ENCODE assay signal across 13 cellular contexts in genomic region chr7:5689716-5690115, GRCh38.
DNase-seq lines count a peak whose midpoint lies in the region; ATAC-seq and TF ChIP-seq lines count a peak whose summit lies in the region.
"Had no signal": no experiment of that assay in that cellular context is flagged by ENCODE, and none has a peak within 500 bp of the region (broad histone marks: within the 10 kb centered on the region; RNA-seq: fewer than 3 reads in every experiment).

No MANE protein-coding gene starts in this region.

- POLR2A ChIA-PET in activated naive CD8-positive, alpha-beta T cell treated with anti-CD3 and anti-CD28 coated beads, Interleukin-2, amount 10 ng/mL, durations not matched to agents 7 days and 5 days (lab: Charles Lee): interaction anchor here (1.2 to 1.3 kb wide), 2 partner anchors 11 to 24 kb away, joined by 5 to 8 read pairs; no protein-coding TSS in a partner anchor

- intact Hi-C loops in lower lobe of right lung (cut with DNase I): no loop called here
- intact Hi-C loops in thyroid gland (cut with DNase I): no loop called here

- peak overlapping the region; percentile 98 for H3K27ac Mint-ChIP-seq in activated naive CD4-positive, alpha-beta T cell treated with anti-CD3 and anti-CD28 coated beads, Interleukin-2, amount 50 U/mL, for 24 hours
- H3K27ac Mint-ChIP-seq in activated naive CD8-positive, alpha-beta T cell treated with anti-CD3 and anti-CD28 coated beads, Interleukin-2, amount 10 ng/mL, durations not matched to agents 7 days and 5 days: peak overlapping the region; percentile 93

- H3K4me3 ChIP-seq in lower lobe of right lung: no peak overlapping the region
- no peak overlapping the region for H3K4me3 ChIP-seq in thyroid gland (replicated peaks in 1 of 3)
- H3K4me3 ChIP-seq in HAP-1: no peak overlapping the region
- H3K4me3 ChIP-seq: BLaER1, mucosa of descending colon had no signal

- no peaks in the 10 kb centered on the region for H3K9me3 ChIP-seq in lower lobe of right lung
- H3K9me3 ChIP-seq in thyroid gland: no peaks in the 10 kb centered on the region
- H3K9me3 ChIP-seq in HAP-1: no peaks in the 10 kb centered on the region
- H3K9me3 ChIP-seq: BLaER1, mucosa of descending colon had no signal

- ATAC-seq in activated naive CD8-positive, alpha-beta T cell treated with anti-CD3 and anti-CD28 coated beads, Interleukin-2, amount 10 ng/mL, durations not matched to agents 7 days and 5 days (ENCODE audit: low read depth): no peak
- no peak for ATAC-seq in lower lobe of right lung
- ATAC-seq: foreskin keratinocyte, mucosa of descending colon had no signal

- no peak for TF ChIP-seq POLR2A in thyroid gland (IDR thresholded peaks at IDR 0.05)

- TF ChIP-seq CTCF in lower lobe of right lung (IDR thresholded peaks at IDR 0.05) (no peak), thyroid gland (IDR thresholded peaks at IDR 0.05) (no peak)

- no peaks in the 10 kb centered on the region for H3K27me3 Mint-ChIP-seq in activated naive CD4-positive, alpha-beta T cell treated with anti-CD3 and anti-CD28 coated beads, Interleukin-2, amount 50 U/mL, for 24 hours
- H3K27me3 Mint-ChIP-seq in activated naive CD8-positive, alpha-beta T cell treated with anti-CD3 and anti-CD28 coated beads, Interleukin-2, amount 10 ng/mL, durations not matched to agents 7 days and 5 days: no peaks in the 10 kb centered on the region

- peak overlapping the region; percentile 83 for H3K4me3 Mint-ChIP-seq in activated naive CD4-positive, alpha-beta T cell treated with anti-CD3 and anti-CD28 coated beads, Interleukin-2, amount 50 U/mL, for 24 hours
- peak overlapping the region; percentile 82 for H3K4me3 Mint-ChIP-seq in activated naive CD8-positive, alpha-beta T cell treated with anti-CD3 and anti-CD28 coated beads, Interleukin-2, amount 10 ng/mL, durations not matched to agents 7 days and 5 days

- WGBS in thyroid gland, 2 donors: 93 to 98% methylated on average over 10 of the region's 10 CpGs

- peaks cover 80% of the 10 kb centered on the region for H3K4me1 ChIP-seq in lower lobe of right lung
- H3K4me1 ChIP-seq in thyroid gland: peaks cover 49 to 54% of the 10 kb centered on the region in 2 donors
- H3K4me1 ChIP-seq in HAP-1: no peaks in the 10 kb centered on the region

- H3K36me3 Mint-ChIP-seq in activated naive CD4-positive, alpha-beta T cell treated with anti-CD3 and anti-CD28 coated beads, Interleukin-2, amount 50 U/mL, for 24 hours: peaks cover 8% of the 10 kb centered on the region
- H3K36me3 Mint-ChIP-seq in activated naive CD8-positive, alpha-beta T cell treated with anti-CD3 and anti-CD28 coated beads, Interleukin-2, amount 10 ng/mL, durations not matched to agents 7 days and 5 days: peaks cover 19% of the 10 kb centered on the region

- H3K27ac ChIP-seq in lower lobe of right lung: peak overlapping the region; percentile 22
- peak overlapping the region in 2 of 3 donors; percentile 85 to 95 for H3K27ac ChIP-seq in thyroid gland
- H3K27ac ChIP-seq: BLaER1, foreskin keratinocyte had no signal

- peaks cover 93% of the 10 kb centered on the region for H3K4me1 Mint-ChIP-seq in activated naive CD4-positive, alpha-beta T cell treated with anti-CD3 and anti-CD28 coated beads, Interleukin-2, amount 50 U/mL, for 24 hours
- H3K4me1 Mint-ChIP-seq in activated naive CD8-positive, alpha-beta T cell treated with anti-CD3 and anti-CD28 coated beads, Interleukin-2, amount 10 ng/mL, durations not matched to agents 7 days and 5 days: peaks cover 77% of the 10 kb centered on the region

- H3K9me3 Mint-ChIP-seq in activated naive CD4-positive, alpha-beta T cell treated with anti-CD3 and anti-CD28 coated beads, Interleukin-2, amount 50 U/mL, for 24 hours: no peaks in the 10 kb centered on the region
- no peaks in the 10 kb centered on the region for H3K9me3 Mint-ChIP-seq in activated naive CD8-positive, alpha-beta T cell treated with anti-CD3 and anti-CD28 coated beads, Interleukin-2, amount 10 ng/mL, durations not matched to agents 7 days and 5 days

- H3K36me3 ChIP-seq in lower lobe of right lung (peaks cover 14% of the 10 kb centered on the region), thyroid gland (peaks cover 0 to under 1% of the 10 kb centered on the region in 2 donors), HAP-1 (replicated peaks) (peaks cover 4% of the 10 kb centered on the region; the same call in 1 of the 2 replicates)

- DNase-seq in activated naive CD4-positive, alpha-beta T cell treated with anti-CD3 and anti-CD28 coated beads, Interleukin-2, amount 50 U/mL, for 16 hours: no peak
- peak; percentile 30 for DNase-seq in activated naive CD8-positive, alpha-beta T cell treated with anti-CD3 and anti-CD28 coated beads, Interleukin-2, amount 10 ng/mL, durations not matched to agents 7 days and 5 days
- DNase-seq in lower lobe of right lung (no peak), thyroid gland (no peak), HAP-1 (ENCODE audit: low spot score in 2 of 2) (no peak), NOMO-1 (lab: John Stamatoyannopoulos, UW; ENCODE audit: unreplicated experiment in 2 of 2) (no peak)
- no peak for DNase-seq in activated CD4-positive, CD25-positive, alpha-beta regulatory T cell (lab: John Stamatoyannopoulos, UW)
- DNase-seq: activated gamma-delta T cell, foreskin keratinocyte, NCI-H510A had no signal

- H3K27me3 ChIP-seq in lower lobe of right lung (ENCODE audit: low read depth): no peaks in the 10 kb centered on the region
- no peaks in the 10 kb centered on the region for H3K27me3 ChIP-seq in thyroid gland
- no peaks in the 10 kb centered on the region for H3K27me3 ChIP-seq in HAP-1 (ENCODE audit: low read depth)
- H3K27me3 ChIP-seq: BLaER1, foreskin keratinocyte had no signal

- in situ Hi-C loops in HAP-1 (cut with MboI; ENCODE audit: low sequenced_read_pairs): loop anchor here (25.0 kb wide), 1 partner anchor 327 kb away; no protein-coding TSS in a partner anchor
